In genomic region chr4:115629270-115629669, GRCh38 we compare ENCODE assay signal across 25 cellular contexts.
"Had no signal": no experiment of that assay in that cellular context is flagged by ENCODE, and none has a peak within 500 bp of the region (broad histone marks: within the 10 kb centered on the region; RNA-seq: fewer than 3 reads in every experiment).

No MANE protein-coding gene starts in this region.

- DNase-seq: naive thymus-derived CD8-positive, alpha-beta T cell; occipital lobe; ovary; posterior cingulate gyrus; psoas muscle; right cardiac atrium; right lobe of liver; sigmoid colon; small intestine; stimulated activated CD4-positive, alpha-beta T cell treated with anti-CD3 and anti-CD28 coated beads, Interleukin-15, amount 100 ng/mL, for 24 hours; stimulated activated CD4-positive, alpha-beta T cell treated with anti-CD3 and anti-CD28 coated beads, Interleukin-2, amount 100 ng/mL, for 24 hours; stimulated activated CD4-positive, alpha-beta T cell treated with anti-CD3 and anti-CD28 coated beads, Interleukin-2, amount 100 ng/mL, for 48 hours; stimulated activated CD4-positive, alpha-beta T cell treated with anti-CD3 and anti-CD28 coated beads, Interleukin-4, amount 100 ng/mL, for 24 hours; stimulated activated naive B cell treated with anti-CD40 and anti-IgM and Interleukin-4, amounts not matched to agents 10 μg/mL and 1 μg/mL and 100 μg/mL, for 72 hours; stimulated activated naive CD4-positive, alpha-beta T cell treated with Interleukin-2 at 50 U/mL for 16 hours; stomach; testis; tibial artery; transverse colon; upper lobe of right lung; uterus had no signal

- H3K4me3 ChIP-seq: neural progenitor cell, ovary, psoas muscle, right lobe of liver, sigmoid colon, stomach, testis, tibial artery, transverse colon, upper lobe of right lung, uterus had no signal

- H3K4me1 ChIP-seq: neural progenitor cell, parathyroid adenoma, psoas muscle, right lobe of liver, sigmoid colon, stomach, testis, tibial artery, transverse colon, upper lobe of right lung, uterus had no signal

- H3K27me3 ChIP-seq: neural progenitor cell, ovary, right lobe of liver, sigmoid colon, stomach, testis, tibial artery, transverse colon, upper lobe of right lung, uterus had no signal

- H3K9ac ChIP-seq: neural progenitor cell, parathyroid adenoma had no signal

- H3K36me3 ChIP-seq: neural progenitor cell, ovary, right lobe of liver, sigmoid colon, stomach, tibial artery, transverse colon, upper lobe of right lung, uterus had no signal

- H3K9me3 ChIP-seq: ovary, psoas muscle, right lobe of liver, sigmoid colon, stomach, testis, tibial artery, transverse colon, upper lobe of right lung, uterus had no signal

- ATAC-seq: naive thymus-derived CD8-positive, alpha-beta T cell; natural killer cell treated with Interleukin-12 subunit alpha and Interleukin-12 subunit beta and Interleukin-15 and Interleukin-18, amount 100 ng/mL, for 72 hours; psoas muscle; right cardiac atrium; right lobe of liver; stimulated activated effector memory CD8-positive, alpha-beta T cell treated with anti-CD3 and anti-CD28 coated beads, Interleukin-12 subunit alpha, Interleukin-12 subunit beta, amount 100 ng/mL, for 72 hours; stimulated activated naive B cell treated with anti-CD40 and anti-IgM and Interleukin-4, amounts not matched to agents 10 μg/mL and 1 μg/mL and 100 μg/mL, for 72 hours; upper lobe of right lung had no signal

- H2AFZ ChIP-seq: parathyroid adenoma had no signal

- H3K4me2 ChIP-seq: neural progenitor cell had no signal

- H3K27ac ChIP-seq: neural progenitor cell, ovary, parathyroid adenoma, psoas muscle, right lobe of liver, sigmoid colon, stomach, testis, tibial artery, transverse colon, upper lobe of right lung, uterus had no signal

- H3K79me2 ChIP-seq: parathyroid adenoma had no signal
